21 cellular contexts compared by ENCODE assay signal in genomic region chr4:121011138-121011537, GRCh38.
DNase-seq lines count a peak whose midpoint lies in the region; ATAC-seq, FAIRE-seq and TF ChIP-seq lines count a peak whose summit lies in the region.
"Had no signal": no experiment of that assay in that cellular context is flagged by ENCODE, and none has a peak within 500 bp of the region (broad histone marks: within the 10 kb centered on the region; RNA-seq: fewer than 3 reads in every experiment).

No MANE protein-coding gene starts in this region.

- no peak overlapping the region for H3K27ac ChIP-seq in H9 (ENCODE audit: insufficient read length, low read depth, low read length)
- no peak overlapping the region for H3K27ac ChIP-seq in mesendoderm (ENCODE audit: low read depth, low read length)
- H3K27ac ChIP-seq: HL-60 had no signal

- no peaks in the 10 kb centered on the region for H3K79me2 ChIP-seq in H9 (ENCODE audit: insufficient read depth, low read length)
- H3K79me2 ChIP-seq in mesendoderm (ENCODE audit: control insufficient read depth, insufficient read depth, low read length) = no peaks in the 10 kb centered on the region

- no peaks in the 10 kb centered on the region for H4K20me1 ChIP-seq in H9 (ENCODE audit: control insufficient read depth, insufficient read depth, insufficient read length)

- peak; percentile 41 for DNase-seq in H9
- peak; percentile 57 for DNase-seq in iPS DF 19.7 (ENCODE audit: low read depth, low spot score)
- peak; percentile 11 for DNase-seq in mesendoderm
- DNase-seq in NCI-H146 treated with DMSO at 0.1 percent for 48 hours (lab: John Stamatoyannopoulos, UW; ENCODE audit: unreplicated experiment) = no peak
- no peak for DNase-seq in activated CD8-positive, alpha-beta memory T cell treated with anti-CD3 and anti-CD28 coated beads for 24 hours
- DNase-seq in left ventricle myocardium superior = no peak
- no peak for DNase-seq in RCC 7860 (ENCODE audit: low spot score)
- DNase-seq: ACHN; BE2C; C1 segment of cervical spinal cord; Caco-2; CD4-positive, CD25-positive, alpha-beta regulatory T cell; DMS79; GDM1; HFFc6 had no signal

- peaks cover 37 to 45% of the 10 kb centered on the region in 2 experiments for H3K4me1 Mint-ChIP-seq in H9

- no peak overlapping the region for H2BK5ac ChIP-seq in H9 (ENCODE audit: insufficient read length, low read length)
- H2BK5ac ChIP-seq in mesendoderm (ENCODE audit: low read length) = no peak overlapping the region

- no peaks in the 10 kb centered on the region for H3K9me3 Mint-ChIP-seq in H9
- H3K9me3 Mint-ChIP-seq: HFFc6 had no signal

- H3K27me3 ChIP-seq in H9 (ENCODE audit: insufficient read depth, low read length) (no peaks in the 10 kb centered on the region), mesendoderm (ENCODE audit: insufficient read depth, low read length, poor library complexity) (no peaks in the 10 kb centered on the region)
- H3K27me3 ChIP-seq: BE2C had no signal

- H2BK120ac ChIP-seq in H9 (ENCODE audit: low read depth, low read length, poor library complexity, severe bottlenecking) (no peak overlapping the region), mesendoderm (ENCODE audit: low read depth, low read length) (no peak overlapping the region)

- no peak overlapping the region for H4K91ac ChIP-seq in H9 (ENCODE audit: insufficient read length, low read depth, low read length)

- no peak overlapping the region for H2BK15ac ChIP-seq in H9 (ENCODE audit: low read depth, low read length)
- H2BK15ac ChIP-seq in mesendoderm (replicated peaks; ENCODE audit: low read depth) = no peak overlapping the region

- H3K4me1 ChIP-seq in H9 (ENCODE audit: insufficient read depth, low read length) (peaks cover 3% of the 10 kb centered on the region; the same call in 1 of the 2 replicates), mesendoderm (ENCODE audit: control insufficient read depth, low read depth, low read length) (no peaks in the 10 kb centered on the region)
- H3K4me1 ChIP-seq: BE2C had no signal

- H3K4me3 ChIP-seq in mesendoderm (ENCODE audit: low read length) = no peak overlapping the region

- ATAC-seq in left ventricle myocardium superior = no peak
- ATAC-seq: HCT116 had no signal

- intact Hi-C loops in left ventricle myocardium superior (cut with micrococcal nuclease) = no loop called here

- H3K18ac ChIP-seq in H9 (ENCODE audit: insufficient read length, low read depth, low read length) = no peak overlapping the region
- no peak overlapping the region for H3K18ac ChIP-seq in mesendoderm (ENCODE audit: low read length)

- H2AFZ ChIP-seq in H9 (ENCODE audit: low read length) = no peak overlapping the region

- H4K5ac ChIP-seq in H9 (ENCODE audit: insufficient read length, low read depth, low read length) (no peak overlapping the region), mesendoderm (ENCODE audit: low read length) (no peak overlapping the region)

- no peaks in the 10 kb centered on the region for H3K36me3 Mint-ChIP-seq in H9 (ENCODE audit: insufficient read depth in 1 of 3, low read depth in 3 of 3)
- H3K36me3 Mint-ChIP-seq: CD4-positive, CD25-positive, alpha-beta regulatory T cell had no signal

- no peak overlapping the region for H3K14ac ChIP-seq in H9 (ENCODE audit: insufficient read depth, low read length)

- no peaks in the 10 kb centered on the region for H3K36me3 ChIP-seq in mesendoderm (ENCODE audit: control insufficient read depth, insufficient read depth, low read length)
- H3K36me3 ChIP-seq: BE2C had no signal

- no peak for FAIRE-seq in RCC 7860 (lab: Jason Lieb, UNC)
- FAIRE-seq: A204.1, D721Med, GM12892, GM18507 had no signal

- H4K8ac ChIP-seq in H9 (replicated peaks; ENCODE audit: insufficient read length, low read depth, low read length) (no peak overlapping the region), mesendoderm (ENCODE audit: low read depth, low read length) (no peak overlapping the region)

- H2BK20ac ChIP-seq in H9 (ENCODE audit: low read depth, low read length, poor library complexity, severe bottlenecking) = no peak overlapping the region

- H3K4me2 ChIP-seq in H9 (ENCODE audit: insufficient read depth, insufficient read length, low read length) = peak overlapping the region; percentile 11
- no peak overlapping the region for H3K4me2 ChIP-seq in mesendoderm (ENCODE audit: low read length)

- H3K4me3 Mint-ChIP-seq in H9 = no peak overlapping the region
- H3K4me3 Mint-ChIP-seq: CD4-positive, CD25-positive, alpha-beta regulatory T cell; HFFc6 had no signal

- H3K23ac ChIP-seq in H9 (ENCODE audit: insufficient read length, low read depth, low read length) = no peak overlapping the region
- H3K23ac ChIP-seq in mesendoderm (ENCODE audit: low read length) = no peak overlapping the region

- H2AK5ac ChIP-seq in H9 (ENCODE audit: insufficient read length, low read length) (no peak overlapping the region), mesendoderm (ENCODE audit: low read length) (no peak overlapping the region)

- no peaks in the 10 kb centered on the region for H3K9me3 ChIP-seq in H9 (ENCODE audit: control insufficient read depth, low read depth, low read length)
- H3K9me3 ChIP-seq: BE2C, Caco-2 had no signal

- no peak overlapping the region for H2BK12ac ChIP-seq in H9 (ENCODE audit: insufficient read length, low read depth, low read length)

- no peak for TF ChIP-seq CTCF in H9 (conservative IDR thresholded peaks at IDR 0.05)

- H3K56ac ChIP-seq in H9 (ENCODE audit: insufficient read length, low read depth, low read length) (no peak overlapping the region), mesendoderm (ENCODE audit: low read length) (no peak overlapping the region)

- H3K27ac Mint-ChIP-seq in H9 = no peak overlapping the region
- H3K27ac Mint-ChIP-seq: CD4-positive, CD25-positive, alpha-beta regulatory T cell; HFFc6 had no signal

- no peaks in the 10 kb centered on the region for H3K79me1 ChIP-seq in H9 (ENCODE audit: insufficient read depth, low read depth, low read length, poor library complexity, severe bottlenecking)
- no peaks in the 10 kb centered on the region for H3K79me1 ChIP-seq in mesendoderm (ENCODE audit: low read length)

- H3K23me2 ChIP-seq in H9 (ENCODE audit: insufficient read length, low read depth, low read length, poor library complexity, severe bottlenecking) = no peaks in the 10 kb centered on the region

- whole genome bisulfite sequencing in H9 (ENCODE audit: extremely low coverage, insufficient read length, low lambda C conversion rate) = no CpG with 5 or more reads among the region's 2 CpGs
- no CpG with 5 or more reads among the region's 2 CpGs for WGBS in mesendoderm (ENCODE audit: extremely low coverage, insufficient coverage, low lambda C conversion rate)

- H3K4ac ChIP-seq in H9 (ENCODE audit: low read depth, low read length) (no peak overlapping the region), mesendoderm (ENCODE audit: low read depth, low read length) (no peak overlapping the region)

- no peak overlapping the region for H3T11ph ChIP-seq in H9 (ENCODE audit: low read length)

- no peaks in the 10 kb centered on the region for H3K27me3 Mint-ChIP-seq in H9 (ENCODE audit: low read depth)

- H3K9ac ChIP-seq in H9 (ENCODE audit: extremely low read depth, insufficient read length, low read length) (no peak overlapping the region), mesendoderm (ENCODE audit: low read length) (no peak overlapping the region)

Comparison
In these comparisons a context has a peak if more than half of its experiments do, and no peak if none do; other contexts are left out.
1. DNase-seq: peak in H9 (single experiment), iPS DF 19.7 (single experiment) and mesendoderm (single experiment); none in NCI-H146 treated with DMSO at 0.1 percent for 48 hours (single experiment), activated CD8-positive, alpha-beta memory T cell treated with anti-CD3 and anti-CD28 coated beads for 24 hours (single experiment), left ventricle myocardium superior (single experiment) and RCC 7860 (single experiment).